24 cellular contexts compared by ENCODE assay signal in the genomic region with DNA sequence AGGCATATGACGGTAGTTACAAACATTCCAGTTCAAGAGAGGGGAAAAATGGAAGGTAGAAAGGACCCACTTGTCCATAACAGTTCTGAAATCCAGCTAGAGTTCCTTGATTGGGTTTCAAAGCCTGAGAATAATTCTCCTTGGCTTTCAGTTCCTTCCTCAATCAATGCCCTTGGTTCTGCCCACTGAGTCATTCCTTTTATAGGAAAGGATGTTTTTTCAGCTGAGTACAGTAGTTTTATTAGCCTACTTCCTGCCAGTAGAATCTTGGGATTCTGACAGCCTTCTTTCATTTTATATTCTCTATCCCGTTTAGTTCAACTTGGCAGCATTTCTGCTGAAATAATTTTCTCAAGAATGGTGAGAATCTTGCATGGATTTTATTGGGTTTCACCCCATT.
"Had no signal": no experiment of that assay in that cellular context is flagged by ENCODE, and none has a peak within 500 bp of the region (broad histone marks: within the 10 kb centered on the region; RNA-seq: fewer than 3 reads in every experiment).

No MANE protein-coding gene starts in this region.

- H3K36me3 ChIP-seq: adrenal gland, ascending aorta, esophagus squamous epithelium, heart left ventricle, stomach, transverse colon, uterus had no signal

- H3K27me3 ChIP-seq: adrenal gland, ascending aorta, esophagus squamous epithelium, heart left ventricle, stomach, transverse colon, uterus had no signal

- H3K27ac ChIP-seq: adrenal gland, ascending aorta, coronary artery, esophagus squamous epithelium, heart left ventricle, stomach, transverse colon, uterus had no signal

- ATAC-seq: heart left ventricle; left colon; sciatic nerve; stimulated activated memory B cell treated with anti-CD40 and anti-IgM and Interleukin-4, amounts not matched to agents 10 μg/mL and 1 μg/mL and 100 μg/mL, for 72 hours had no signal

- H3K27me3 Mint-ChIP-seq: activated naive CD8-positive, alpha-beta T cell; stimulated activated memory B cell treated with anti-CD40 and anti-IgM and Interleukin-4, amounts not matched to agents 10 μg/mL and 1 μg/mL and 100 μg/mL, for 72 hours had no signal

- H3K27ac Mint-ChIP-seq: activated naive CD8-positive, alpha-beta T cell; endodermal cell; nephron; stimulated activated memory B cell treated with anti-CD40 and anti-IgM and Interleukin-4, amounts not matched to agents 10 μg/mL and 1 μg/mL and 100 μg/mL, for 72 hours had no signal

- H3K4me1 Mint-ChIP-seq: endodermal cell; nephron; stimulated activated memory B cell treated with anti-CD40 and anti-IgM and Interleukin-4, amounts not matched to agents 10 μg/mL and 1 μg/mL and 100 μg/mL, for 72 hours had no signal

- H3K4me3 Mint-ChIP-seq: activated naive CD8-positive, alpha-beta T cell; endodermal cell; nephron; stimulated activated memory B cell treated with anti-CD40 and anti-IgM and Interleukin-4, amounts not matched to agents 10 μg/mL and 1 μg/mL and 100 μg/mL, for 72 hours had no signal

- H3K4me1 ChIP-seq: adrenal gland, ascending aorta, esophagus squamous epithelium, heart left ventricle, stomach, transverse colon, uterus had no signal

- H3K4me3 ChIP-seq: adrenal gland, ascending aorta, coronary artery, esophagus squamous epithelium, heart left ventricle, smooth muscle cell, stomach, transverse colon, uterus had no signal

- H3K9me3 ChIP-seq: adrenal gland, ascending aorta, esophagus squamous epithelium, uterus had no signal

- DNase-seq: activated CD4-positive, alpha-beta T cell treated with anti-CD3 and anti-CD28 coated beads for 1 hour; activated CD4-positive, alpha-beta T cell treated with anti-CD3 and anti-CD28 coated beads, Interleukin-2, amount 50 U/mL, for 1 hour; activated T-cell treated with anti-CD3 and anti-CD28 coated beads, Interleukin-2, amount 50 U/mL, for 1 hour; adrenal gland; endodermal cell; esophagus squamous epithelium; heart left ventricle; islet precursor cell; left colon; mesenchymal stem cell; nucleus accumbens; stimulated activated CD4-positive, alpha-beta T cell treated with anti-CD3 and anti-CD28 coated beads, Interleukin-15, amount 100 ng/mL, for 24 hours; stomach; transverse colon; uterus had no signal

- FAIRE-seq: bronchial epithelial cell, TTC549 had no signal

- H3K36me3 Mint-ChIP-seq: activated naive CD8-positive, alpha-beta T cell; stimulated activated memory B cell treated with anti-CD40 and anti-IgM and Interleukin-4, amounts not matched to agents 10 μg/mL and 1 μg/mL and 100 μg/mL, for 72 hours had no signal
